In genomic region chr19:35053667-35054293, GRCh38 we compare ENCODE assay signal across 1 cellular context.
A peak's percentile ranks its signal among the peaks of the same experiment; 100 is the strongest.
TF ChIP-seq lines count a peak whose summit lies in the region.

No MANE protein-coding gene starts in this region.

TF ChIP-seq in K562, 482 proteins besides CTCF, POLR2A, EP300 and RAD21:
- 0 out of 2 replicates have a peak, but pooled peaks have one; percentile 19 for TF ChIP-seq ADNP (tag; IDR thresholded peaks at IDR 0.05)
- TF ChIP-seq MXI1 (IDR thresholded peaks at IDR 0.05; ENCODE audit: low read depth, low read length): no peak
- no peak for TF ChIP-seq HOXB6 (CRISPR knock-in tag; IDR thresholded peaks at IDR 0.05; ENCODE audit: borderline replicate concordance)
- no peak for TF ChIP-seq SMARCA5 (IDR thresholded peaks at IDR 0.05)
- no peak for TF ChIP-seq HDAC1 (IDR thresholded peaks at IDR 0.05)
- TF ChIP-seq HSF4 (CRISPR knock-in tag; IDR thresholded peaks at IDR 0.05; ENCODE audit: borderline replicate concordance): no peak
- peak; percentile 65; the same call in 1 of the 2 replicates for TF ChIP-seq BCOR (IDR thresholded peaks at IDR 0.05)
